21 cellular contexts compared by ENCODE assay signal in the genomic region with DNA sequence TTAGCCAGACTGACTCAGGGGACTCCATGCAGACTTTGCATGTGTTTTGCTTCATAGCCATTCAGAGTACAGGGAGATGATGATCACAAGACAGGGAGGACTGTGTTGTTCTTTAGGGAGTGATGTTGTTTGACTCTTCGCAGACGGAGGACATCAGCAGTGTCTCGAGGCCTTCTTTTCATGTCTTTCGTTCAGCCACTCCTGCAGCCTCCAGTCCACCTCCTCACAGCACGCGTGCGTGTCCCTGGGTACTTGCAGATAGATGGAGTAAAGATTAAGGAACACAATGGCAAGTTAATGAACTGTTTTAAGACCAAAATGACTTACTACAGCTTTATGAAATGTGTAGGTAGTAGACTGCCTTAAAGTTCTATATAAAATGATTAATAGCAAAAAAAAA.
"Had no signal": no experiment of that assay in that cellular context is flagged by ENCODE, and none has a peak within 500 bp of the region (broad histone marks: within the 10 kb centered on the region; RNA-seq: fewer than 3 reads in every experiment).

No MANE protein-coding gene starts in this region.

- H3K36me3 Mint-ChIP-seq: natural killer cell had no signal

- H3K9me3 Mint-ChIP-seq: activated CD8-positive, alpha-beta T cell treated with anti-CD3 and anti-CD28 coated beads for 36 hours; natural killer cell had no signal

- H3K4me3 Mint-ChIP-seq: activated CD4-positive, alpha-beta T cell treated with anti-CD3 and anti-CD28 coated beads, Interleukin-2, amount 10 ng/mL, durations not matched to agents 7 days and 5 days; activated CD8-positive, alpha-beta memory T cell treated with anti-CD3 and anti-CD28 coated beads, Interleukin-2, amount 10 ng/mL, durations not matched to agents 7 days and 5 days; activated CD8-positive, alpha-beta T cell treated with anti-CD3 and anti-CD28 coated beads for 36 hours; activated naive CD8-positive, alpha-beta T cell treated with anti-CD3 and anti-CD28 coated beads for 36 hours; activated T-helper 17 cell treated with anti-CD3 and anti-CD28 coated beads, Interleukin-2, amount 50 U/mL, for 72 hours; natural killer cell; T-helper 17 cell had no signal

- H3K27ac ChIP-seq: left lung, neutrophil, ovary, prostate gland, thyroid gland, VCaP had no signal

- H3K27me3 Mint-ChIP-seq: activated CD4-positive, alpha-beta T cell treated with anti-CD3 and anti-CD28 coated beads, Interleukin-2, amount 10 ng/mL, durations not matched to agents 7 days and 5 days; activated CD8-positive, alpha-beta memory T cell treated with anti-CD3 and anti-CD28 coated beads, Interleukin-2, amount 10 ng/mL, durations not matched to agents 7 days and 5 days; activated CD8-positive, alpha-beta T cell treated with anti-CD3 and anti-CD28 coated beads for 36 hours; activated naive CD8-positive, alpha-beta T cell treated with anti-CD3 and anti-CD28 coated beads for 36 hours; activated T-helper 17 cell treated with anti-CD3 and anti-CD28 coated beads, Interleukin-2, amount 50 U/mL, for 72 hours; T-helper 17 cell had no signal

- DNase-seq: activated CD4-positive, alpha-beta T cell treated with anti-CD3 and anti-CD28 coated beads, Interleukin-2, amount 10 ng/mL, durations not matched to agents 7 days and 5 days; activated CD4-positive, CD25-positive, alpha-beta regulatory T cell treated with anti-CD3 and anti-CD28 coated beads, Interleukin-2, amount 50 U/mL, for 72 hours; activated CD8-positive, alpha-beta memory T cell treated with anti-CD3 and anti-CD28 coated beads, Interleukin-2, amount 10 ng/mL, durations not matched to agents 7 days and 5 days; activated CD8-positive, alpha-beta T cell treated with anti-CD3 and anti-CD28 coated beads for 36 hours; activated naive CD8-positive, alpha-beta T cell treated with anti-CD3 and anti-CD28 coated beads for 36 hours; amniotic stem cell; cortex of kidney; hippocampal formation; kidney glomerular epithelial cell; left lung; natural killer cell; ovary; stimulated activated CD4-positive, alpha-beta T cell treated with anti-CD3 and anti-CD28 coated beads, Interleukin-4, amount 100 ng/mL, for 4 hours; stimulated activated naive CD8-positive, alpha-beta T cell treated with anti-CD3 and anti-CD28 coated beads, Interleukin-15, Interleukin-2, amounts not matched to agents 100 U/mL and 50 U/mL, for 24 hours; SW 1271; T-helper 17 cell; thyroid gland had no signal

- H3K27ac Mint-ChIP-seq: activated CD4-positive, alpha-beta T cell treated with anti-CD3 and anti-CD28 coated beads, Interleukin-2, amount 10 ng/mL, durations not matched to agents 7 days and 5 days; activated CD8-positive, alpha-beta memory T cell treated with anti-CD3 and anti-CD28 coated beads, Interleukin-2, amount 10 ng/mL, durations not matched to agents 7 days and 5 days; activated CD8-positive, alpha-beta T cell treated with anti-CD3 and anti-CD28 coated beads for 36 hours; activated naive CD8-positive, alpha-beta T cell treated with anti-CD3 and anti-CD28 coated beads for 36 hours; activated T-helper 17 cell treated with anti-CD3 and anti-CD28 coated beads, Interleukin-2, amount 50 U/mL, for 72 hours; natural killer cell; T-helper 17 cell had no signal
